In the genomic region with DNA sequence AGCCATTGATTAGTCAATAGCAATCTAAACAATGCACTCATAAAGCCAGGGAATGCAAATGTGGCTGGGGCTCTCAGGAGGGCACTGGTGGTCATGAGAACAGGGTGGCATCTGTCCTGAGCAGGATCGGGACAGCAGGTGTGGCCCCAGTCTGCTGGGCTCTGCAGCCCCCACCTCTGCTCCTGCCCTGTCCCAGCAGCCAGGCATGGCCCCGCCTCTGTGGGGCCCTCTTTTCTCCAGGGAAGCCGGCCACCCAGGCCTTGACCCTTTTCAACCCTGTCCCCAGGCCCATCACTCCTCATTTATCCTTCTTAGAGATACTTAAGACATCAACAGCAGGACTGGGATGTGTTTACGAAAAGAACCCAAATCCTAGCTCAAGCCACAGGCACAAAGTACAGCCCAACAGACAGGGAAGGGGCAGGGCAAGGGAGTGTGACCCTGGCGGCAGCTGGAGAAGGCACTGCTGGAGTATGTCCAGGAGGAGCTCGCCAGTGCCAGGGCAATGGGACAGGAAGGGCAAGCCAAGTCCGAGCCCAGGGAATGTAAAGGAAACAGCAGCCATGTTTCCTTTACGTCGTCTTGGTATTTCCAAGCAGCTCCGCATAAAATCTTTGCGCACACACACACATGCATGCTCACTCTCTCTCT, we compare ENCODE assay signal across 1 cellular context.
TF ChIP-seq lines count a peak whose summit lies in the region.

No MANE protein-coding gene starts in this region.

TF ChIP-seq in GM23338, 12 proteins besides CTCF, POLR2A, EP300 and RAD21:
- TF ChIP-seq EZH2phosphoT487 (IDR thresholded peaks at IDR 0.05; ENCODE audit: unreplicated experiment) = no peak
- TF ChIP-seq CREB1 (CRISPR knock-in tag; IDR thresholded peaks at IDR 0.05; ENCODE audit: low read depth) = no peak
- TF ChIP-seq JUNB (IDR thresholded peaks at IDR 0.05; ENCODE audit: unreplicated experiment) = no peak
- no peak for TF ChIP-seq STAT1 (IDR thresholded peaks at IDR 0.05; ENCODE audit: unreplicated experiment)
